Comparison of ENCODE assay signal across 8 cellular contexts in the genomic region with DNA sequence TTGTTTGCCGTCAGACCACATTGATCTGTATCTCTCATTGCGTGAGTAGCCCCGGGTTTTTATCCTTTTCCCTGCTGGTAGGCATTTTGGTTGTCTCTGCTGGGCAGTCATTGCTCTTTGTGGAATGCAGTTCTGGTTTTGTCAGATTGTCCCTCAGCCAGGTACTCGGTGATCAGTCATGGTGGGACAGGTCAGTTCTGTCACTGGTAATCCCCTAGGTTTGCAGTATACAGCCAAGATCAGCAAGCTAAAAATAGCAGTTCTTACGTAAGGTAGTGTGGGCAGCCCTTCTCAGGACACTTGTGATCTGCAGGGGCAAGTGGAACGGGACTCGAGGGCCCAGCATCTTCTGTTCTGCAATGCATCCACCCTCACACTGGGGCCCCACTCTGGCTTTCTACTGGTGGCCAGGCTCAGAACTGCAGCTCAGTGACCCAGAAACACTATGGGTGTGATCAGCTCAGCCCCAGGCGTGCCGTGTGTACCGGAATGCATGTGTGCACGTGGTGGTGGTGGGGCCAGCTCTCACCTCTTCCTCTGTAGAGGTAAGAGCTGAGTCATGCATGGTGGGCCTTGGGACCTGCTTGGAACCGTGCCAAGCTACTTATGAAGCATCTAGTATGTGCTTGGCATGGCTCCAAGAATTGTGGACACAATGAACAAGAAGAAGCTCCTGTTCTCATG. TPM values are rescaled to one million over a fixed set of nuclear protein-coding genes. Genes with fewer than 3 reads are reported as not detected.
DNase-seq lines count a peak whose midpoint lies in the region; ATAC-seq and FAIRE-seq lines count a peak whose summit lies in the region.

No MANE protein-coding gene starts in this region.

- no peak overlapping the region for H3K27ac ChIP-seq in SJCRH30
- peak overlapping the region; percentile 35 for H3K27ac ChIP-seq in layer of hippocampus (ENCODE audit: low read depth, low read length)

- peaks cover 0 to 5% of the 10 kb centered on the region in 2 donors for H3K9me3 Mint-ChIP-seq in activated naive CD4-positive, alpha-beta T cell treated with anti-CD3 and anti-CD28 coated beads, Interleukin-2, amount 50 U/mL, for 72 hours

- no peaks in the 10 kb centered on the region for H3K36me3 ChIP-seq in SJCRH30

- H3K36me3 Mint-ChIP-seq in activated naive CD4-positive, alpha-beta T cell treated with anti-CD3 and anti-CD28 coated beads, Interleukin-2, amount 50 U/mL, for 72 hours, result peaks cover 28 to 46% of the 10 kb centered on the region in 2 donors

- no peak for FAIRE-seq in HTR-8/SVneo (lab: Jason Lieb, UNC)

- H3K27ac Mint-ChIP-seq in activated naive CD4-positive, alpha-beta T cell treated with anti-CD3 and anti-CD28 coated beads, Interleukin-2, amount 50 U/mL, for 72 hours, result peak overlapping the region; percentile 93

- H3K27me3 ChIP-seq in SJCRH30 (no peaks in the 10 kb centered on the region; the same call in 1 of the 2 replicates), layer of hippocampus (ENCODE audit: control insufficient read depth, insufficient read depth, low read length) (no peaks in the 10 kb centered on the region)

- H3K9me3 ChIP-seq in SJCRH30 (replicated peaks), result no peaks in the 10 kb centered on the region

- DNase-seq in A172 (ENCODE audit: low spot score) (peak; percentile 35), SJCRH30 (peak; percentile 38 to 50), HTR-8/SVneo (ENCODE audit: insufficient read length, low spot score) (no peak)
- peak; percentile 74 to 80 for DNase-seq in activated naive CD4-positive, alpha-beta T cell treated with anti-CD3 and anti-CD28 coated beads, Interleukin-2, amount 50 U/mL, for 72 hours (ENCODE audit: low spot score in 2 of 2)
- DNase-seq in stimulated activated CD8-positive, alpha-beta memory T cell treated with anti-CD3 and anti-CD28 coated beads, Interleukin-15, amount 100 ng/mL, for 48 hours (ENCODE audit: low read depth in 2 of 2), result peak; percentile 84 to 87

- no peak overlapping the region for H3K4me3 ChIP-seq in SJCRH30

- H3K4me1 ChIP-seq in SJCRH30, result peaks cover 6% of the 10 kb centered on the region

- ATAC-seq in GM18861 (IDR thresholded peaks at IDR 0.05; ENCODE audit: unreplicated experiment) (peak; percentile 52), HG03045 (IDR thresholded peaks at IDR 0.05; ENCODE audit: unreplicated experiment) (peak; percentile 60)
- ATAC-seq in activated naive CD4-positive, alpha-beta T cell treated with anti-CD3 and anti-CD28 coated beads, Interleukin-2, amount 50 U/mL, for 72 hours, result peak; percentile 48 to 74

RNA-seq across cellular contexts. Expression of gene PLEKHF1, which starts 6.3 kb away (rescaled TPM):
- 8.7 and 9.2 TPM in 2 replicates for total RNA-seq in A172 (2014; rRNA removed; shearing (Covaris generic))
- 1.7 and 2.0 TPM in 2 replicates for total RNA-seq in SJCRH30 (2014; rRNA removed; shearing (Covaris generic))
- total RNA-seq in activated naive CD4-positive, alpha-beta T cell treated with anti-CD3 and anti-CD28 coated beads, Interleukin-2, amount 50 U/mL, for 72 hours, result 10 to 100 TPM; 24.3 to 29.7 TPM

RNA-seq across cellular contexts. Expression of gene C19orf12, which starts 43.5 kb away (rescaled TPM):
- 35.1 and 44.9 TPM in 2 replicates for total RNA-seq in A172 (2014; rRNA removed; shearing (Covaris generic))
- 26.4 and 28.4 TPM in 2 replicates for total RNA-seq in SJCRH30 (2014; rRNA removed; shearing (Covaris generic))
- total RNA-seq in activated naive CD4-positive, alpha-beta T cell treated with anti-CD3 and anti-CD28 coated beads, Interleukin-2, amount 50 U/mL, for 72 hours, result 10 to 100 TPM; 30.9 to 33.9 TPM
